Comparison of ENCODE assay signal across 8 cellular contexts in the genomic region with DNA sequence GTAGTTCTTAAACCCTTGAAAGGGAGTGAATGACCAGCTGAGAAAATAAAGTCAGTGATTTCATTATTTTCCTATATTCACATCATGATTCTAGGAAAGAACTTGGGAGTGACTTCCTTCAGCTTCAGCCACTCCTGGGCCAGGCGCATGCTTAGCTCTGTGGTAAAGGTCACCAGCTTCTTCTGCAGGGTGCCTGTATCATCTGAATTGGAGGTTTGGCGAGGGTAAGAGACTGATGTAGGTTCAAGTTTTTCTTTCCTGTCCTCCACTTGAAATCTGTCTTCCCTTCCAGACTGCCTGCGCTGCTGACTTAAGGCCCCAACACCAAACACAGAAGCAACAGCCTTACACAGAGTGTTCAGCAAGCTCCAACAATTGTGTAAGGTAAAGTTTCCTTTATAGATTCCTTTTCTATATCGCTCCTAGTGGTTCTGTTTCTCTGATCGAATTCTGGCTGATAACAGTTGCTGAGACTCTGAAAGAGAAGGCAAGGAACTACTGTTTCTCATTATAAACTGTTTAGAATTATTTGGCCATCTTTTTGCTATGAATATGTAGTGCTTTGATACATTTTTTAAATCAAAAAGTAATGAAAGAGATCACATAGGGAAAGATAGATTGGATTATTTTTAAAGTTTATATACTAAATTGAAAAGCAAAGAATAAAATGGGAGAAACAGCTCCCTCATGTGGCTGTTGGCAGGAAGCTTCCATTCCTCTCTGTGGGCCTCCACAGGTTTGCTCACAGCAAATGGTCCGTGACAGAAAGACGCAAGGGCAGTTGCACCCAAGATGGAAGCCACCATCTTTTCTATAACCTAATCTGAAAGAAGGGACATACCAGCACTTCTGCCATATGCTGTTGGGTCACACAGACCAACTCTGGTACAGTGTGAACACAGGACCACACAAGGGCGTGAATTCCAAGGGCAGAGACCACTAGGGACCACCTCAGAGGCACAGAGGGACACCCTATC. TPM values are rescaled to one million over a fixed set of nuclear protein-coding genes. Genes with fewer than 3 reads are reported as not detected.
A peak's percentile ranks its signal among the peaks of the same experiment; 100 is the strongest.
DNase-seq lines count a peak whose midpoint lies in the region; ATAC-seq and TF ChIP-seq lines count a peak whose summit lies in the region.

No MANE protein-coding gene starts in this region.

- intact Hi-C loops in PC-3 (cut with micrococcal nuclease), result no loop called here
- intact Hi-C loops in upper lobe of right lung (cut with DNase I), result no loop called here

- H3K27me3 Mint-ChIP-seq in brain, result no peaks in the 10 kb centered on the region

- no peaks in the 10 kb centered on the region for H3K9me2 ChIP-seq in PC-3 (replicated peaks; ENCODE audit: low read length)

- no peak overlapping the region for H3K27ac ChIP-seq in PC-3 (ENCODE audit: low read length)
- no peak overlapping the region for H3K27ac ChIP-seq in upper lobe of right lung

- no TSS peak for BruUV-seq in PC-3 (replicated peaks; lab: Mats Ljungman, UMichigan)

- DNase-seq in DMS153 (lab: John Stamatoyannopoulos, UW) (peak; percentile 29), HT-29 (ENCODE audit: low spot score) (peak; percentile 72), PC-3 (peak; percentile 61), lung microvascular endothelial cell (ENCODE audit: low read depth in 2 of 2) (peak; percentile 46 to 60), upper lobe of right lung (no peak)
- no peak for DNase-seq in effector CD8-positive, alpha-beta T cell (lab: John Stamatoyannopoulos, UW)

- peaks cover 23% of the 10 kb centered on the region for H3K4me1 ChIP-seq in PC-3 (ENCODE audit: insufficient read depth, low read length)
- no peaks in the 10 kb centered on the region for H3K4me1 ChIP-seq in upper lobe of right lung

- H3K4me2 ChIP-seq in PC-3 (ENCODE audit: low read length), result peak overlapping the region; percentile 41; the same call in 1 of the 2 replicates

- TF ChIP-seq CTCF in PC-3 (conservative IDR thresholded peaks at IDR 0.05; ENCODE audit: low read depth, low read length) (peak; percentile 83), brain (conservative IDR thresholded peaks at IDR 0.05) (peak; percentile 51 to 86), upper lobe of right lung (IDR thresholded peaks at IDR 0.05) (peak; percentile 71)

- peak overlapping the region in 3 of 5 experiments; percentile 34 to 65 (median 50) for H3K27ac Mint-ChIP-seq in brain

- peaks cover 5% of the 10 kb centered on the region for H3K4me1 Mint-ChIP-seq in brain

- no peak overlapping the region for H3K4me3 Mint-ChIP-seq in brain

- H3K9me3 Mint-ChIP-seq in brain, result no peaks in the 10 kb centered on the region

- no peak overlapping the region for H3K9ac ChIP-seq in PC-3 (ENCODE audit: low read length)

- H3K4me3 ChIP-seq in PC-3 (ENCODE audit: low read length) (no peak overlapping the region), upper lobe of right lung (no peak overlapping the region)

- H3K9me3 ChIP-seq in PC-3 (ENCODE audit: low read length), result no peaks in the 10 kb centered on the region
- no peaks in the 10 kb centered on the region for H3K9me3 ChIP-seq in upper lobe of right lung

- peaks cover 4% of the 10 kb centered on the region for H3K36me3 ChIP-seq in PC-3 (ENCODE audit: low read depth, low read length)
- peaks cover 28% of the 10 kb centered on the region for H3K36me3 ChIP-seq in upper lobe of right lung

- no peaks in the 10 kb centered on the region for H3F3A ChIP-seq in PC-3 (ENCODE audit: low read length, unreplicated experiment)

- no peaks in the 10 kb centered on the region for H3K79me2 ChIP-seq in PC-3 (ENCODE audit: low read length)

- peak overlapping the region; percentile 92 for H2AFZ ChIP-seq in PC-3 (ENCODE audit: low read length)

- CTCF ChIA-PET in PC-3 (lab: Charles Lee), result interaction anchor here (0.6 to 1.9 kb wide), 2 partner anchors 14 to 42 kb away, joined by 3 to 6 read pairs; a partner anchor contains a TSS

- H3K27me3 ChIP-seq in PC-3 (ENCODE audit: low read length) (no peaks in the 10 kb centered on the region), upper lobe of right lung (no peaks in the 10 kb centered on the region)

- POLR2A ChIA-PET in PC-3 (lab: Charles Lee; ENCODE audit: unreplicated experiment), result no interaction called here

- H4K20me1 ChIP-seq in PC-3 (ENCODE audit: low read length), result no peaks in the 10 kb centered on the region

- H3K36me3 Mint-ChIP-seq in brain, result peaks cover 25% of the 10 kb centered on the region

- ATAC-seq in GM19372 (IDR thresholded peaks at IDR 0.05; ENCODE audit: low read depth, unreplicated experiment), result peak; percentile 64
- ATAC-seq in PC-3, result peak; percentile 71
- peak; percentile 78 for ATAC-seq in upper lobe of right lung

RNA-seq across cellular contexts. Expression of a gene that starts 14.0 kb away (rescaled TPM):
- 24.8 and 29.9 TPM in 2 replicates for total RNA-seq in HT-29 (2014; rRNA removed; shearing (Covaris generic))
- 15.8 and 20.0 TPM in 2 replicates for total RNA-seq in PC-3 (2014; rRNA removed)
- polyA plus RNA-seq in brain (ENCODE audit: insufficient read depth, low read depth, low replicate concordance), result 13.6 TPM
- total RNA-seq in lung microvascular endothelial cell, result 10.5 and 12.9 TPM in 2 replicates
- 35.8 TPM for total RNA-seq in upper lobe of right lung

RNA-seq across cellular contexts. Expression of a gene that starts 16.4 kb away (rescaled TPM):
- not detected in 2 replicates for total RNA-seq in HT-29 (2014; rRNA removed; shearing (Covaris generic))
- total RNA-seq in PC-3 (2014; rRNA removed), result not detected in 2 replicates
- not detected for polyA plus RNA-seq in brain (ENCODE audit: insufficient read depth, low read depth, low replicate concordance)
- total RNA-seq in lung microvascular endothelial cell, result not detected in 2 replicates
- not detected for total RNA-seq in upper lobe of right lung

Comparison
In these comparisons a context has a peak if more than half of its experiments do, and no peak if none do; other contexts are left out.
1. DNase-seq: peak in DMS153 (single experiment), HT-29 (single experiment), PC-3 (single experiment) and lung microvascular endothelial cell (2 of 2); none in upper lobe of right lung (single experiment) and effector CD8-positive, alpha-beta T cell (single experiment).
2. Peak in every context shown above with its lines, with median percentiles within 50 percentile points of each other: ATAC-seq and CTCF ChIP-seq.